1 cellular context compared by ENCODE assay signal in genomic region chr3:177123820-177124219, GRCh38.
TF ChIP-seq lines count a peak whose summit lies in the region.

No MANE protein-coding gene starts in this region.

TF ChIP-seq in GM23338, 12 proteins besides CTCF, POLR2A, EP300 and RAD21:
- TF ChIP-seq STAT1 (IDR thresholded peaks at IDR 0.05; ENCODE audit: unreplicated experiment): no peak
- TF ChIP-seq ZNF331 (CRISPR knock-in tag; IDR thresholded peaks at IDR 0.05; ENCODE audit: low read depth): no peak
- TF ChIP-seq ZNF114 (CRISPR knock-in tag; IDR thresholded peaks at IDR 0.05): no peak
